ENCODE assay signal across 21 cellular contexts in the genomic region with DNA sequence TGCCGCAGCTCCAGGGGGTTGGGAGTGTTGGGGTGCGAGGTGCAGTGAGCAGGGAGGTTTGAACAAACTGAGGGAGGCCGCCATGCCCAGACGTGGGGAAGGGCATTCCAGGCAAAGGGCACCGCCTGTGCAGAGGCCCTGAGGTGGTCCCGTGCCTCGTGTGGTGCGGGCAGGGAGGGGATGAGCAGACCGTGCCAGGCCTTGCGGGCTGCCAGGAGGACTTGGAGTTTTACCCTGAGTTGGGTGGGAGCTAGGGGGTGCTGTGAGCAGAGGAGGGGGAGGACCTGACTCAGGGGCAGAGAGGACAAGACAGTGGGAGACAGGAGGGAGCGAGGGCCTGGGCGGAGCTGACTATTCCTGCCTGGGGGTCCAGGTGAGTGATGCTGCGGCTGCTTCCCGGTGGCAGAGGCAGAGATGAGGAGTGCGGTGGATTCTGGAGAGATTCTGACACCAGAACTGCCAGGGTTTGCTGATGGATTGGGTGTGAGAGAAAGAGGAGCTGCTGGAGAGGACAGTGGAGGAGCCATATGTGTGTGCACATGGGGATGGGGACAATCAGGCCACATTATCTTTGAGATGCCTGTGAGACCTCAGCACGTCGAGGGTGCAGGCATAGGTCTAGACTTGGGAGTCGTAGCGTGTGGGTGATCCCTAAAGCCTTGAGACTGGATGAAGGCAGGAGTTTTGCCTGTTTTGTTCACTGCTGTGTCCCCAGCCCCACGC. TPM values are rescaled to one million over a fixed set of nuclear protein-coding genes. Genes with fewer than 3 reads are reported as not detected.
DNase-seq lines count a peak whose midpoint lies in the region; ATAC-seq, FAIRE-seq and TF ChIP-seq lines count a peak whose summit lies in the region.
"Had no signal": no experiment of that assay in that cellular context is flagged by ENCODE, and none has a peak within 500 bp of the region (broad histone marks: within the 10 kb centered on the region; RNA-seq: fewer than 3 reads in every experiment).

No MANE protein-coding gene starts in this region.

- no peak overlapping the region for H3K27ac ChIP-seq in HepG2 (ENCODE audit: extremely low read length, insufficient read depth, low read length)
- no peak overlapping the region for H3K27ac ChIP-seq in right lobe of liver
- H3K27ac ChIP-seq: adrenal gland, breast epithelium, ovary had no signal

- H3K4me3 ChIP-seq in HepG2 (replicated peaks in 1 of 3; ENCODE audit: insufficient read depth in 1 of 3, low read depth in 2 of 3, low read length in 3 of 3) (no peak overlapping the region), right lobe of liver (no peak overlapping the region)
- H3K4me3 ChIP-seq: adrenal gland, breast epithelium, GM12878, lung, ovary had no signal

- H3K27me3 ChIP-seq in HepG2 (ENCODE audit: control insufficient read depth in 1 of 2, insufficient read depth in 2 of 2, low read length in 2 of 2) = peaks cover 2 to 27% of the 10 kb centered on the region in 2 experiments; a peak in 4 of 5 replicates
- H3K27me3 ChIP-seq in right lobe of liver = no peaks in the 10 kb centered on the region
- H3K27me3 ChIP-seq: adrenal gland, ovary had no signal

- peaks cover 24% of the 10 kb centered on the region for H3K4me1 Mint-ChIP-seq in activated naive CD8-positive, alpha-beta T cell (ENCODE audit: low read depth)

- H3K36me3 Mint-ChIP-seq in activated naive CD8-positive, alpha-beta T cell = peaks cover 13% of the 10 kb centered on the region

- no peak for TF ChIP-seq CTCF in HepG2 (CRISPR knock-in tag; IDR thresholded peaks at IDR 0.05)
- TF ChIP-seq CTCF in right lobe of liver (IDR thresholded peaks at IDR 0.05) = no peak

- H3K4me3 Mint-ChIP-seq in activated naive CD8-positive, alpha-beta T cell = no peak overlapping the region
- H3K4me3 Mint-ChIP-seq: dendritic cell treated with granulocyte-macrophage colony-stimulating factor and Interleukin-4, amounts not matched to agents 40 ng/mL and 50 ng/mL, for 4 days had no signal

- DNase-seq in HepG2 (ENCODE audit: low spot score) = no peak
- no peak for DNase-seq in right lobe of liver
- DNase-seq in mesenteric fat pad (ENCODE audit: low spot score) = peak; percentile 79
- DNase-seq: adrenal gland, DMS79, KBM-7, NCI-H1694 treated with DMSO at 0.1 percent for 48 hours, NCI-H774, ovary, SHP77 treated with DMSO at 0.1 percent for 48 hours had no signal

- intact Hi-C loops in HepG2 (cut with micrococcal nuclease; ENCODE audit: unreplicated experiment) = no loop called here
- intact Hi-C loops in right lobe of liver (cut with DNase I) = loop anchor here in 1 of 2 donors (10.0 kb wide), 1 partner anchor 648 kb away; no protein-coding TSS in a partner anchor

- FAIRE-seq in HepG2 (lab: Jason Lieb, UNC) = no peak
- FAIRE-seq: GM12878, GM19239, islet of Langerhans had no signal

- H2AFZ ChIP-seq in HepG2 (ENCODE audit: low read length) = no peak overlapping the region

- TF ChIP-seq EP300 in HepG2 (IDR thresholded peaks at IDR 0.05; ENCODE audit: low read depth in 2 of 2, low read length in 2 of 2) (no peak), HepG2 (CRISPR knock-in tag; IDR thresholded peaks at IDR 0.05; ENCODE audit: borderline replicate concordance) (no peak)

- TF ChIP-seq RAD21 in HepG2 (CRISPR knock-in tag; IDR thresholded peaks at IDR 0.05) = no peak

- H3K9me3 ChIP-seq in HepG2 (ENCODE audit: low read length) (no peaks in the 10 kb centered on the region), right lobe of liver (no peaks in the 10 kb centered on the region)
- H3K9me3 ChIP-seq: adrenal gland, breast epithelium, ovary had no signal

- in situ Hi-C loops in HepG2 (cut with HindIII; ENCODE audit: extremely low pct_ligation_motif_present, low pct_unique_long_range_greater_than_20kb) = no loop called here

- no peaks in the 10 kb centered on the region for H3K9me3 Mint-ChIP-seq in activated naive CD8-positive, alpha-beta T cell (ENCODE audit: low read depth)
- H3K9me3 Mint-ChIP-seq: dendritic cell treated with granulocyte-macrophage colony-stimulating factor and Interleukin-4, amounts not matched to agents 40 ng/mL and 50 ng/mL, for 4 days had no signal

- no peak overlapping the region for H3K9ac ChIP-seq in HepG2 (ENCODE audit: insufficient read depth, low read depth, low read length)

- no peaks in the 10 kb centered on the region for H3K79me2 ChIP-seq in HepG2 (ENCODE audit: insufficient read depth, low read length)

- CTCF ChIA-PET in HepG2 (lab: Yijun Ruan, JAX; ENCODE audit: low intra/inter-chr PET ratio, low total read pairs) = no interaction called here

- no peak overlapping the region for H3K4me2 ChIP-seq in HepG2 (ENCODE audit: low read depth, low read length)

- H3K27me3 Mint-ChIP-seq in activated naive CD8-positive, alpha-beta T cell = no peaks in the 10 kb centered on the region

- peak overlapping the region; percentile 36 for H3K27ac Mint-ChIP-seq in activated naive CD8-positive, alpha-beta T cell
- H3K27ac Mint-ChIP-seq: dendritic cell treated with granulocyte-macrophage colony-stimulating factor and Interleukin-4, amounts not matched to agents 40 ng/mL and 50 ng/mL, for 4 days had no signal

- TF ChIP-seq POLR2A in HepG2 (IDR thresholded peaks at IDR 0.05; ENCODE audit: insufficient read depth in 1 of 2, low read depth in 2 of 2, low read length in 2 of 2) = no peak
- no peak for TF ChIP-seq POLR2A in right lobe of liver (IDR thresholded peaks at IDR 0.05)

- POLR2A ChIA-PET in HepG2 (lab: Yijun Ruan, JAX) = no interaction called here

- BruUV-seq in HepG2 (replicated peaks; lab: Mats Ljungman, UMichigan) = no TSS peak

- H3K36me3 ChIP-seq in HepG2 (replicated peaks in 1 of 2; ENCODE audit: control insufficient read depth in 1 of 2, insufficient read depth in 2 of 2, low read length in 2 of 2) (no peaks in the 10 kb centered on the region), right lobe of liver (no peaks in the 10 kb centered on the region)
- H3K36me3 ChIP-seq: adrenal gland, breast epithelium, ovary had no signal

- 40% methylated on average over 17 of the region's 20 CpGs for WGBS in HepG2 (ENCODE audit: low lambda C conversion rate)
- WGBS in right lobe of liver (ENCODE audit: insufficient coverage, low coverage, low lambda C conversion rate, missing lambda C conversion rate) = 78% methylated on average over 13 of the region's 20 CpGs

- H3K4me1 ChIP-seq in HepG2 (ENCODE audit: insufficient read depth, low read length) = peaks cover 9% of the 10 kb centered on the region
- H3K4me1 ChIP-seq in right lobe of liver = no peaks in the 10 kb centered on the region
- H3K4me1 ChIP-seq: adrenal gland, breast epithelium had no signal

- ATAC-seq in HepG2 (no peak), right lobe of liver (no peak), HG02798 (IDR thresholded peaks at IDR 0.05; ENCODE audit: poor library complexity, unreplicated experiment) (no peak), GM18502 (IDR thresholded peaks at IDR 0.05; ENCODE audit: poor library complexity, unreplicated experiment) (no peak), HG03108 (IDR thresholded peaks at IDR 0.05; ENCODE audit: unreplicated experiment) (no peak)
- ATAC-seq: GM12878, sciatic nerve had no signal

- no peaks in the 10 kb centered on the region for H4K20me1 ChIP-seq in HepG2 (ENCODE audit: insufficient read depth, low read length)

TF ChIP-seq in HepG2, 621 proteins besides CTCF, POLR2A, EP300 and RAD21 (continues in another document):
- TF ChIP-seq ZNF343 (CRISPR knock-in tag; IDR thresholded peaks at IDR 0.05) = no peak

RNA-seq across cellular contexts. Expression of gene ZAP70, which starts 23.4 kb away (rescaled TPM):
- total RNA-seq in HepG2 (2016; rRNA removed; fragmentation: Illumina TruSeq; extraction: Trizol) (0.18 and 0.51 TPM in 2 replicates), right lobe of liver (1 to 10 TPM in 4 of 6 experiments, under 1 TPM in 2; 0.74 to 2.1 (median 1.4) TPM), mesenteric fat pad (1.3 TPM)
- not detected in 2 replicates for total RNA-seq in HepG2 (2016; cell fraction: cytosol; rRNA removed; fragmentation: Illumina TruSeq; extraction: Trizol; ENCODE audit: low read depth)
- 0.24 and 0.43 TPM in 2 replicates for total RNA-seq in HepG2 (2016; cell fraction: insoluble cytoplasmic fraction; rRNA removed; fragmentation: Illumina TruSeq; extraction: Trizol)
- total RNA-seq in HepG2 (2016; cell fraction: membrane; rRNA removed; fragmentation: Illumina TruSeq; extraction: Trizol) = not detected in 2 replicates
- total RNA-seq in HepG2 (2016; cell fraction: nucleus; rRNA removed; fragmentation: Illumina TruSeq; extraction: Trizol) = 0.28 and 0.31 TPM in 2 replicates
- 4.0 and 7.1 TPM in 2 replicates for polyA plus RNA-seq in HepG2 (2011; rRNA removed)
- polyA plus RNA-seq in HepG2 (2011; cell fraction: cytosol; rRNA removed) = 2.5 and 3.2 TPM in 2 replicates
- polyA plus RNA-seq in HepG2 (2011; cell fraction: nucleus; rRNA removed) = 64.9 and 67.7 TPM in 2 replicates
- 2.2 and 3.6 TPM in 2 replicates for polyA plus RNA-seq in HepG2 (2012)
- polyA plus RNA-seq in HepG2 (2016; cell fraction: cytosol; fragmentation: Illumina TruSeq; extraction: Trizol; ENCODE audit: low read depth) = not detected in 2 replicates
- 0.27 and 0.57 TPM in 2 replicates for polyA plus RNA-seq in HepG2 (2016; cell fraction: insoluble cytoplasmic fraction; fragmentation: Illumina TruSeq; extraction: Trizol; ENCODE audit: low read depth)
- polyA plus RNA-seq in HepG2 (2016; cell fraction: membrane; fragmentation: Illumina TruSeq; extraction: Trizol; ENCODE audit: low read depth) = not detected in 2 replicates
- polyA plus RNA-seq in HepG2 (2016; cell fraction: nucleus; fragmentation: Illumina TruSeq; extraction: Trizol; ENCODE audit: insufficient read depth, low read depth) = 1.00 and 1.1 TPM in 2 replicates
- polyA minus RNA-seq in HepG2 (2011; rRNA and poly(A)+ RNA removed; ENCODE audit: low replicate concordance) = 5.3 TPM in 1 of 2 replicates, not detected in the other
- polyA minus RNA-seq in HepG2 (2011; cell fraction: cytosol; rRNA and poly(A)+ RNA removed) = 1.5 and 1.6 TPM in 2 replicates
- 5.0 and 5.6 TPM in 2 replicates for polyA minus RNA-seq in HepG2 (2011; cell fraction: nucleus; rRNA and poly(A)+ RNA removed)
